18 cellular contexts compared by ENCODE assay signal in the genomic region with DNA sequence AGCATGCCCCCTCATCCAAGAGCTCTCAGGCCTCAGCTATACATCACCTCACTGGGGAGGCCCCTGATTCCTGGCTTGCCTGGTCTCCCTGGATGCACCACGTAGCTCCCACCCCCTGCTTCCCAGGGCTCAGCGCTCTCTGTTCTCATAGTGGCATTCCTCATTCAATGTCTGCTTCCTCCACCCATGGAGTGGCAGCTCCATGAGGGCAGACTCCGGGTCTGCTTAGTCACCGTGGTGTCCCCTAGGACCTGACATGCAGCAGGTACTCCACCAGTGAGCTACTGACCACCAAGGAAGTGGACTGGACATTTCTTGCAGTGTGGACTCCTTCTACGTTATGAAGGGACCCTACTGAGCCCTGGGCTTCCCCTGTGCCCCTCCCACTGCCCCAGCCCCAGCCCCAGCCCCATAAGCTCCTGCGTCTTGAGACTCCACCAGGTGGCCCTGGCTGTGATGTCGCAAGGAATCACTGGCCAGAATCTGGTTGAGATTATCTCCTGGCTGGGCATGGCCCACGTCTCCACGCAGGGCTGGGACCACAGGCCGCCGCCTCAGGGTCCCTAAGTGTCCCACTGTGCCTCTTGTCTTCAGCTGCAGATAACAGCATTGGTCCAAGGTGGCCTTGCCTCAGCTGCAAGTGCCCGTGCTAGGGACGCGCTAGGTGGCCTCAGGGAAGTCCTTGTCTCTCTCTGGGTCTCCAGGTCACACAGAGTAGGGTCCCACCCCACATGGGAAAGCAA.
"Had no signal": no experiment of that assay in that cellular context is flagged by ENCODE, and none has a peak within 500 bp of the region (broad histone marks: within the 10 kb centered on the region; RNA-seq: fewer than 3 reads in every experiment).

No MANE protein-coding gene starts in this region.

- H3K4me3 Mint-ChIP-seq: activated CD4-positive, alpha-beta memory T cell treated with anti-CD3 and anti-CD28 coated beads, Interleukin-2, amount 10 ng/mL, durations not matched to agents 7 days and 5 days; nephron progenitor cell; T-helper 17 cell; WTC11 had no signal

- H3K36me3 Mint-ChIP-seq: WTC11 had no signal

- H3K27me3 ChIP-seq: body of pancreas, stomach had no signal

- H3K27ac Mint-ChIP-seq: activated CD4-positive, alpha-beta memory T cell treated with anti-CD3 and anti-CD28 coated beads, Interleukin-2, amount 10 ng/mL, durations not matched to agents 7 days and 5 days; activated T-helper 2 cell treated with anti-CD3 and anti-CD28 coated beads, Interferon-gamma antibody, Interleukin-2, Interleukin-4, amounts not matched to agents 10 μg/mL and 5 μg/mL and 100 μg/mL, durations not matched to agents 14 hours and 24 hours and 36 hours; T-helper 17 cell; WTC11 had no signal

- H3K4me1 ChIP-seq: prostate gland had no signal

- H3K9me3 ChIP-seq: body of pancreas, prostate gland, stomach, thoracic aorta had no signal

- H3K36me3 ChIP-seq: prostate gland, stomach, thoracic aorta had no signal

- H3K27ac ChIP-seq: prostate gland, stomach, thoracic aorta had no signal

- ATAC-seq: body of pancreas, left lobe of liver, right cardiac atrium, T-helper 17 cell, WTC11 had no signal

- H3K9me3 Mint-ChIP-seq: activated CD4-positive, alpha-beta memory T cell treated with anti-CD3 and anti-CD28 coated beads, Interleukin-2, amount 10 ng/mL, durations not matched to agents 7 days and 5 days; activated T-helper 2 cell treated with anti-CD3 and anti-CD28 coated beads, Interferon-gamma antibody, Interleukin-2, Interleukin-4, amounts not matched to agents 10 μg/mL and 5 μg/mL and 100 μg/mL, durations not matched to agents 14 hours and 24 hours and 36 hours; nephron progenitor cell had no signal

- DNase-seq: activated CD4-positive, alpha-beta memory T cell treated with anti-CD3 and anti-CD28 coated beads, Interleukin-2, amount 10 ng/mL, durations not matched to agents 7 days and 5 days; activated CD4-positive, alpha-beta T cell treated with anti-CD3 and anti-CD28 coated beads for 4 hours; activated naive CD4-positive, alpha-beta T cell treated with Interleukin-2 at 50 U/mL for 16 hours; activated T-cell treated with anti-CD3 and anti-CD28 coated beads, Interleukin-2, amount 50 U/mL, for 1 hour; body of pancreas; dermis blood vessel endothelial cell; effector memory CD4-positive, alpha-beta T cell; mammary epithelial cell; nephron progenitor cell; right cardiac atrium; stimulated activated CD4-positive, alpha-beta T cell treated with anti-CD3 and anti-CD28 coated beads, Interleukin-4, amount 100 ng/mL, for 1 hour; stomach; T-helper 17 cell had no signal

- H3K4me3 ChIP-seq: body of pancreas, prostate gland, stomach, thoracic aorta had no signal
